ENCODE assay signal across 16 cellular contexts in the genomic region with DNA sequence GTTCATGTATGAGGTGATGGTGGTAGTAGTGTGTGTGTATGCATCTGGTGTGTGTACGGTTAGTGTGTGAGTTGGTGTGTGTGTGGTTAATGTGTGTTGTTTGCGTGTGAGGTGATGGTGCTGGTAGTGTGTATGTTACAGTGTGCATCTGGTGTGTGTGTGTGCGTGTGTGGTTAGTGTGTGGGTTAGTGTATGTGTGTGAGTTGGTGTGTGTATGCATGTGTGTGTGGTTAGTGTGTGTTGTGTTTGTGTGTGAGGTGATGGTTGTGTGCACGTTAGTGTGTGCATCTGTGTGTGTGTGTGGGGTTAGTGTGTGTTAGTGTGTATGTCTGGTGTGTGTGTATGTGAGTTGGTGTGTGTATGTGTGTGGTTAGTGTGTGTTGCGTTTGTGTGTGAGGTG.
A peak's percentile ranks its signal among the peaks of the same experiment; 100 is the strongest.
DNase-seq lines count a peak whose midpoint lies in the region; ATAC-seq, FAIRE-seq and TF ChIP-seq lines count a peak whose summit lies in the region.
"Had no signal": no experiment of that assay in that cellular context is flagged by ENCODE, and none has a peak within 500 bp of the region (broad histone marks: within the 10 kb centered on the region; RNA-seq: fewer than 3 reads in every experiment).

No MANE protein-coding gene starts in this region.

- H3K18ac ChIP-seq in H9 (ENCODE audit: insufficient read length, low read depth, low read length), result peak overlapping the region; percentile 0
- no peak overlapping the region for H3K18ac ChIP-seq in IMR-90 (ENCODE audit: low read depth, low read length)
- H3K18ac ChIP-seq in trophoblast cell (ENCODE audit: low read length), result no peak overlapping the region

- CTCF ChIA-PET in IMR-90 (lab: Yijun Ruan, JAX), result no interaction called here
- CTCF ChIA-PET in activated CD4-positive, alpha-beta T cell treated with anti-CD3 and anti-CD28 coated beads, Interleukin-2, amount 10 ng/mL, durations not matched to agents 7 days and 5 days (lab: Charles Lee), result no interaction called here

- H4K91ac ChIP-seq in H9 (ENCODE audit: insufficient read length, low read depth, low read length) (no peak overlapping the region), IMR-90 (ENCODE audit: insufficient read depth, low read depth, low read length) (no peak overlapping the region), trophoblast cell (ENCODE audit: low read depth, low read length) (no peak overlapping the region)

- peaks cover 0 to 8% of the 10 kb centered on the region in 2 experiments; a peak in 3 of 4 replicates for H3K4me1 Mint-ChIP-seq in H9
- H3K4me1 Mint-ChIP-seq in activated CD4-positive, alpha-beta T cell treated with anti-CD3 and anti-CD28 coated beads, Interleukin-2, amount 10 ng/mL, durations not matched to agents 7 days and 5 days, result no peaks in the 10 kb centered on the region
- H3K4me1 Mint-ChIP-seq: CD4-positive, alpha-beta memory T cell had no signal

- peak overlapping the region; percentile 69 for H4K5ac ChIP-seq in H9 (ENCODE audit: insufficient read length, low read depth, low read length)
- no peak overlapping the region for H4K5ac ChIP-seq in IMR-90 (ENCODE audit: low read depth, low read length)

- H3K4ac ChIP-seq in H9 (ENCODE audit: low read depth, low read length) (no peak overlapping the region), IMR-90 (ENCODE audit: low read depth, low read length) (no peak overlapping the region), trophoblast cell (ENCODE audit: low read depth, low read length) (no peak overlapping the region)

- H2AFZ ChIP-seq in H9 (ENCODE audit: low read length), result no peak overlapping the region
- peak overlapping the region; percentile 10 for H2AFZ ChIP-seq in IMR-90 (replicated peaks; ENCODE audit: low read length, poor library complexity)
- no peak overlapping the region for H2AFZ ChIP-seq in trophoblast cell (ENCODE audit: insufficient read depth, low read length, poor library complexity)

- H2BK5ac ChIP-seq in H9 (ENCODE audit: insufficient read length, low read length), result no peak overlapping the region
- H2BK5ac ChIP-seq in IMR-90 (ENCODE audit: low read depth, low read length, poor library complexity, severe bottlenecking), result peak overlapping the region; percentile 70
- H2BK5ac ChIP-seq in trophoblast cell (ENCODE audit: low read depth, low read length, poor library complexity), result no peak overlapping the region

- H4K12ac ChIP-seq in trophoblast cell (ENCODE audit: low read depth, low read length), result no peak overlapping the region

- H3K9ac ChIP-seq in H9 (ENCODE audit: extremely low read depth, insufficient read length, low read length) (no peak overlapping the region), IMR-90 (ENCODE audit: low read depth, low read length) (no peak overlapping the region), kidney (ENCODE audit: low read length in 2 of 2) (no peak overlapping the region), trophoblast cell (ENCODE audit: low read length) (no peak overlapping the region)

- H3K79me2 ChIP-seq in H9 (ENCODE audit: insufficient read depth, low read length), result no peaks in the 10 kb centered on the region
- H3K79me2 ChIP-seq in trophoblast cell (ENCODE audit: control insufficient read depth, insufficient read depth, low read length, poor library complexity), result no peaks in the 10 kb centered on the region

- peaks cover 4% of the 10 kb centered on the region for H3K27me3 Mint-ChIP-seq in H9 (ENCODE audit: low read depth)
- no peaks in the 10 kb centered on the region for H3K27me3 Mint-ChIP-seq in activated CD4-positive, alpha-beta T cell treated with anti-CD3 and anti-CD28 coated beads, Interleukin-2, amount 10 ng/mL, durations not matched to agents 7 days and 5 days
- H3K27me3 Mint-ChIP-seq: CD4-positive, alpha-beta memory T cell had no signal

- H3K9me3 Mint-ChIP-seq in H9, result no peaks in the 10 kb centered on the region
- H3K9me3 Mint-ChIP-seq in activated CD4-positive, alpha-beta T cell treated with anti-CD3 and anti-CD28 coated beads, Interleukin-2, amount 10 ng/mL, durations not matched to agents 7 days and 5 days, result no peaks in the 10 kb centered on the region

- H2BK12ac ChIP-seq in H9 (ENCODE audit: insufficient read length, low read depth, low read length), result no peak overlapping the region
- H2BK12ac ChIP-seq in trophoblast cell (ENCODE audit: low read length), result no peak overlapping the region

- H3K36me3 Mint-ChIP-seq in H9 (ENCODE audit: insufficient read depth in 1 of 3, low read depth in 3 of 3), result no peaks in the 10 kb centered on the region
- H3K36me3 Mint-ChIP-seq in activated CD4-positive, alpha-beta T cell treated with anti-CD3 and anti-CD28 coated beads, Interleukin-2, amount 10 ng/mL, durations not matched to agents 7 days and 5 days (ENCODE audit: low read depth), result no peaks in the 10 kb centered on the region
- H3K36me3 Mint-ChIP-seq: CD4-positive, alpha-beta memory T cell had no signal

- intact Hi-C loops in IMR-90 (cut with micrococcal nuclease) (no loop called here), kidney (cut with DNase I) (no loop called here)

- H3K27ac ChIP-seq in H9 (ENCODE audit: insufficient read length, low read depth, low read length), result no peak overlapping the region
- no peak overlapping the region for H3K27ac ChIP-seq in IMR-90 (ENCODE audit: insufficient read depth, low read length)
- H3K27ac ChIP-seq in kidney (ENCODE audit: low read depth in 2 of 2, low read length in 2 of 2), result no peak overlapping the region
- no peak overlapping the region for H3K27ac ChIP-seq in trophoblast cell (ENCODE audit: low read depth, low read length)
- H3K27ac ChIP-seq: C4-2B had no signal

- H3K4me2 ChIP-seq in H9 (ENCODE audit: insufficient read depth, insufficient read length, low read length) (no peak overlapping the region), IMR-90 (ENCODE audit: low read depth, low read length) (no peak overlapping the region), trophoblast cell (ENCODE audit: low read length) (no peak overlapping the region)

- no peak for TF ChIP-seq RAD21 in IMR-90 (IDR thresholded peaks at IDR 0.05; ENCODE audit: low read length)

- H2BK15ac ChIP-seq in H9 (ENCODE audit: low read depth, low read length), result no peak overlapping the region
- no peak overlapping the region for H2BK15ac ChIP-seq in IMR-90 (ENCODE audit: low read depth, low read length)

- ATAC-seq in IMR-90 (ENCODE audit: low read depth), result no peak
- no peak for ATAC-seq in GM19467 (IDR thresholded peaks at IDR 0.05; ENCODE audit: unreplicated experiment)

- H3K27ac Mint-ChIP-seq in H9, result no peak overlapping the region
- no peak overlapping the region for H3K27ac Mint-ChIP-seq in activated CD4-positive, alpha-beta T cell treated with anti-CD3 and anti-CD28 coated beads, Interleukin-2, amount 10 ng/mL, durations not matched to agents 7 days and 5 days
- H3K27ac Mint-ChIP-seq: CD4-positive, alpha-beta memory T cell had no signal

- H3K4me3 Mint-ChIP-seq in H9, result no peak overlapping the region
- H3K4me3 Mint-ChIP-seq in activated CD4-positive, alpha-beta T cell treated with anti-CD3 and anti-CD28 coated beads, Interleukin-2, amount 10 ng/mL, durations not matched to agents 7 days and 5 days, result no peak overlapping the region
- H3K4me3 Mint-ChIP-seq: CD4-positive, alpha-beta memory T cell had no signal

- no peaks in the 10 kb centered on the region for H3K36me3 ChIP-seq in IMR-90 (ENCODE audit: control insufficient read depth, insufficient read depth, low read length)
- H3K36me3 ChIP-seq in kidney (ENCODE audit: control insufficient read depth in 1 of 2, insufficient read depth in 2 of 2, low read length in 2 of 2), result no peaks in the 10 kb centered on the region
- H3K36me3 ChIP-seq in trophoblast cell (ENCODE audit: control insufficient read depth in 1 of 2, insufficient read depth in 2 of 2, low read length in 2 of 2), result no peaks in the 10 kb centered on the region
- H3K36me3 ChIP-seq: BE2C had no signal

- H3T11ph ChIP-seq in H9 (ENCODE audit: low read length), result no peak overlapping the region

- no peak overlapping the region for H3K14ac ChIP-seq in H9 (ENCODE audit: insufficient read depth, low read length)
- H3K14ac ChIP-seq in IMR-90 (replicated peaks; ENCODE audit: low read depth, low read length), result no peak overlapping the region
- no peak overlapping the region for H3K14ac ChIP-seq in trophoblast cell (ENCODE audit: low read length)

- H3K9me3 ChIP-seq in H9 (ENCODE audit: control insufficient read depth, low read depth, low read length), result no peaks in the 10 kb centered on the region
- H3K9me3 ChIP-seq in IMR-90 (ENCODE audit: control insufficient read depth, insufficient read depth, low read length), result peaks cover 9% of the 10 kb centered on the region
- H3K9me3 ChIP-seq in kidney (ENCODE audit: control insufficient read depth in 1 of 2, low read length in 2 of 2), result no peaks in the 10 kb centered on the region
- H3K9me3 ChIP-seq in trophoblast cell (ENCODE audit: insufficient read depth, low read depth, low read length), result peaks cover 7% of the 10 kb centered on the region
- H3K9me3 ChIP-seq: BE2C had no signal

- FAIRE-seq in kidney (lab: Jason Lieb, UNC), result no peak
- FAIRE-seq: D721Med, H54 had no signal

- peak overlapping the region; percentile 18 for H3K23ac ChIP-seq in H9 (ENCODE audit: insufficient read length, low read depth, low read length)
- H3K23ac ChIP-seq in IMR-90 (ENCODE audit: low read depth, low read length), result no peak overlapping the region
- peak overlapping the region; percentile 97 for H3K23ac ChIP-seq in trophoblast cell (ENCODE audit: low read length)

- dilution Hi-C loops in IMR-90 (cut with HindIII; ENCODE audit: low sequenced_read_pairs, unreplicated experiment), result no loop called here

- H3K23me2 ChIP-seq in H9 (ENCODE audit: insufficient read length, low read depth, low read length, poor library complexity, severe bottlenecking), result no peaks in the 10 kb centered on the region

- no peak for TF ChIP-seq POLR2A in IMR-90 (IDR thresholded peaks at IDR 0.05; ENCODE audit: low read depth, low read length)

- POLR2A ChIA-PET in IMR-90 (lab: Charles Lee; ENCODE audit: unreplicated experiment), result no interaction called here
- POLR2A ChIA-PET in activated CD4-positive, alpha-beta T cell treated with anti-CD3 and anti-CD28 coated beads, Interleukin-2, amount 10 ng/mL, durations not matched to agents 7 days and 5 days (lab: Charles Lee), result no interaction called here

- H4K8ac ChIP-seq in H9 (replicated peaks; ENCODE audit: insufficient read length, low read depth, low read length), result no peak overlapping the region
- H4K8ac ChIP-seq in IMR-90 (ENCODE audit: low read depth in 2 of 2, low read length in 2 of 2), result no peak overlapping the region
- no peak overlapping the region for H4K8ac ChIP-seq in trophoblast cell (ENCODE audit: low read depth, low read length)

- H3K27me3 ChIP-seq in H9 (ENCODE audit: insufficient read depth, low read length) (no peaks in the 10 kb centered on the region), IMR-90 (ENCODE audit: control insufficient read depth, insufficient read depth, low read length) (no peaks in the 10 kb centered on the region), trophoblast cell (ENCODE audit: insufficient read depth, low read length) (no peaks in the 10 kb centered on the region)
- H3K27me3 ChIP-seq: BE2C had no signal

- H2AK5ac ChIP-seq in H9 (ENCODE audit: insufficient read length, low read length) (no peak overlapping the region), IMR-90 (ENCODE audit: low read depth, low read length) (no peak overlapping the region), trophoblast cell (ENCODE audit: low read length) (no peak overlapping the region)

- H2BK20ac ChIP-seq in H9 (ENCODE audit: low read depth, low read length, poor library complexity, severe bottlenecking) (no peak overlapping the region), IMR-90 (ENCODE audit: low read depth, low read length) (no peak overlapping the region)

- H3K9me1 ChIP-seq in IMR-90 (ENCODE audit: insufficient read depth, low read length), result no peaks in the 10 kb centered on the region

- in situ Hi-C loops in IMR-90 (cut with MboI; ENCODE audit: low sequenced_read_pairs), result no loop called here

- 100% methylated on average over 4 of the region's 5 CpGs for WGBS in H9 (ENCODE audit: extremely low coverage, insufficient read length, low lambda C conversion rate)
- 58 to 100% methylated on average over 1 to 5 of the region's 5 CpGs for WGBS in IMR-90 (ENCODE audit: extremely low coverage in 2 of 2, insufficient read length in 1 of 2), 2 experiments
- WGBS in trophoblast cell (ENCODE audit: extremely low coverage, insufficient coverage, insufficient read length), result 98% methylated on average over 4 of the region's 5 CpGs

- BruUV-seq in IMR-90 (replicated peaks; lab: Mats Ljungman, UMichigan), result no TSS peak

- no peaks in the 10 kb centered on the region for H4K20me1 ChIP-seq in H9 (ENCODE audit: control insufficient read depth, insufficient read depth, insufficient read length)
- no peaks in the 10 kb centered on the region for H4K20me1 ChIP-seq in IMR-90 (ENCODE audit: insufficient read depth, low read length)

- no peak overlapping the region for H2BK120ac ChIP-seq in H9 (ENCODE audit: low read depth, low read length, poor library complexity, severe bottlenecking)
- H2BK120ac ChIP-seq in IMR-90 (ENCODE audit: low read depth, low read length), result no peak overlapping the region
- no peak overlapping the region for H2BK120ac ChIP-seq in trophoblast cell (ENCODE audit: insufficient read depth, low read length, poor library complexity)

- no peak for TF ChIP-seq CTCF in H9 (conservative IDR thresholded peaks at IDR 0.05)
- TF ChIP-seq CTCF in IMR-90 (conservative IDR thresholded peaks at IDR 0.05; ENCODE audit: low read depth, low read length), result no peak
- no peak for TF ChIP-seq CTCF in kidney (IDR thresholded peaks at IDR 0.05; ENCODE audit: borderline replicate concordance, extremely low read depth, insufficient read depth)

- H3K79me1 ChIP-seq in H9 (ENCODE audit: insufficient read depth, low read depth, low read length, poor library complexity, severe bottlenecking) (no peaks in the 10 kb centered on the region), IMR-90 (ENCODE audit: low read depth in 1 of 2, low read length in 2 of 2) (no peaks in the 10 kb centered on the region), trophoblast cell (ENCODE audit: low read length) (no peaks in the 10 kb centered on the region)

- H3K56ac ChIP-seq in H9 (ENCODE audit: insufficient read length, low read depth, low read length), result no peak overlapping the region
- no peak overlapping the region for H3K56ac ChIP-seq in IMR-90 (ENCODE audit: extremely low read depth, insufficient read depth, low read length)

- H3K4me3 ChIP-seq in IMR-90 (ENCODE audit: insufficient read depth, low read depth, low read length), result no peak overlapping the region
- H3K4me3 ChIP-seq in kidney (ENCODE audit: low read length in 2 of 2), result no peak overlapping the region
- H3K4me3 ChIP-seq in trophoblast cell (ENCODE audit: low read depth, low read length), result peak overlapping the region; percentile 65

- H3K4me1 ChIP-seq in H9 (ENCODE audit: insufficient read depth, low read length), result no peaks in the 10 kb centered on the region
- no peaks in the 10 kb centered on the region for H3K4me1 ChIP-seq in IMR-90 (ENCODE audit: control insufficient read depth, insufficient read depth, low read length)
- H3K4me1 ChIP-seq in kidney (ENCODE audit: control insufficient read depth in 1 of 2, insufficient read depth in 1 of 2, low read depth in 1 of 2, low read length in 2 of 2), result peaks cover 5 to 12% of the 10 kb centered on the region in 2 donors
- H3K4me1 ChIP-seq in trophoblast cell (ENCODE audit: control insufficient read depth in 1 of 2, insufficient read depth in 2 of 2, low read length in 2 of 2), result no peaks in the 10 kb centered on the region
- H3K4me1 ChIP-seq: BE2C had no signal

- no peak overlapping the region for H2AK9ac ChIP-seq in IMR-90 (replicated peaks; ENCODE audit: low read depth, low read length, poor library complexity)

- DNase-seq in H9 (no peak), IMR-90 (no peak), kidney (peak; percentile 11), trophoblast cell (no peak), NCI-H2171 treated with DMSO at 0.1 percent for 48 hours (lab: John Stamatoyannopoulos, UW) (no peak)
- DNase-seq in activated CD4-positive, alpha-beta T cell treated with anti-CD3 and anti-CD28 coated beads, Interleukin-2, amount 10 ng/mL, durations not matched to agents 7 days and 5 days, result no peak
- DNase-seq: BE2C; CD4-positive, alpha-beta memory T cell; DMS153; DND-41; GDM1; Karpas-422 had no signal
